2 cellular contexts compared by ENCODE assay signal in the genomic region with DNA sequence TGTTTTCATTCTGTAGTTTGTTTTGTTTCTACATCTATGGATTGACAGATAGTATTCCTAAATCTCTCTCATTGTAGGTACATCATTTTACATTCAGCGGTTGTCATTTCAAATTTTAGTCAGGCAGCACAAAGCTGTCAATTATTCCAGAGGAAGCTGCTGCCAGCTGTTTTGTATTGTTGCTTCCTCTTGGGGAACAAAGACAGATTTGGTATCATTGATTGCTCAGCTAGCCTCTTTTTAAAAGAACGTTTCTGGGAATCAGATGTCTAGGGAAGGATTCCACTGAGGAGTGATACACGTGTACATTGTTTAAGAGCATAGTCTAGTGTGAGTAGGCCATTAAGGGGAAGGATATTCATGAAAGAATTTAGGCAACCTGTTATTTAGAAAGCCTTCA.
TF ChIP-seq lines count a peak whose summit lies in the region.

No MANE protein-coding gene starts in this region.

TF ChIP-seq in IMR-90, 13 proteins besides CTCF, POLR2A, EP300 and RAD21:
- TF ChIP-seq BHLHE40 (IDR thresholded peaks at IDR 0.05; ENCODE audit: low read depth, low read length): no peak

TF ChIP-seq in SK-N-SH treated with all-trans-retinoic acid at 6 μM for 48 hours, 23 proteins besides CTCF, POLR2A, EP300 and RAD21:
- TF ChIP-seq TCF4 (CRISPR knock-in tag; IDR thresholded peaks at IDR 0.05; ENCODE audit: borderline replicate concordance) (no peak), CSRNP3 (CRISPR knock-in tag; IDR thresholded peaks at IDR 0.05) (no peak), ZNF8 (CRISPR knock-in tag; IDR thresholded peaks at IDR 0.05) (no peak), ZFP30 (CRISPR knock-in tag; IDR thresholded peaks at IDR 0.05) (no peak), ZFP3 (CRISPR knock-in tag; IDR thresholded peaks at IDR 0.05) (no peak), BACH2 (CRISPR knock-in tag; IDR thresholded peaks at IDR 0.05; ENCODE audit: borderline replicate concordance) (no peak), RARB (CRISPR knock-in tag; IDR thresholded peaks at IDR 0.05) (no peak), CSDC2 (CRISPR knock-in tag; IDR thresholded peaks at IDR 0.05) (no peak), ZNF565 (CRISPR knock-in tag; conservative IDR thresholded peaks at IDR 0.05; ENCODE audit: low read depth) (no peak), ESRRG (CRISPR knock-in tag; IDR thresholded peaks at IDR 0.05) (no peak), PATZ1 (CRISPR knock-in tag; IDR thresholded peaks at IDR 0.05; ENCODE audit: borderline replicate concordance) (no peak), ZC3H10 (CRISPR knock-in tag; IDR thresholded peaks at IDR 0.05) (no peak), ARNTL (CRISPR knock-in tag; IDR thresholded peaks at IDR 0.05; ENCODE audit: borderline replicate concordance, low read depth) (no peak), OSR1 (CRISPR knock-in tag; IDR thresholded peaks at IDR 0.05) (no peak), CREB5 (CRISPR knock-in tag; IDR thresholded peaks at IDR 0.05; ENCODE audit: low read depth) (no peak)
- TF ChIP-seq, protein P1, sequence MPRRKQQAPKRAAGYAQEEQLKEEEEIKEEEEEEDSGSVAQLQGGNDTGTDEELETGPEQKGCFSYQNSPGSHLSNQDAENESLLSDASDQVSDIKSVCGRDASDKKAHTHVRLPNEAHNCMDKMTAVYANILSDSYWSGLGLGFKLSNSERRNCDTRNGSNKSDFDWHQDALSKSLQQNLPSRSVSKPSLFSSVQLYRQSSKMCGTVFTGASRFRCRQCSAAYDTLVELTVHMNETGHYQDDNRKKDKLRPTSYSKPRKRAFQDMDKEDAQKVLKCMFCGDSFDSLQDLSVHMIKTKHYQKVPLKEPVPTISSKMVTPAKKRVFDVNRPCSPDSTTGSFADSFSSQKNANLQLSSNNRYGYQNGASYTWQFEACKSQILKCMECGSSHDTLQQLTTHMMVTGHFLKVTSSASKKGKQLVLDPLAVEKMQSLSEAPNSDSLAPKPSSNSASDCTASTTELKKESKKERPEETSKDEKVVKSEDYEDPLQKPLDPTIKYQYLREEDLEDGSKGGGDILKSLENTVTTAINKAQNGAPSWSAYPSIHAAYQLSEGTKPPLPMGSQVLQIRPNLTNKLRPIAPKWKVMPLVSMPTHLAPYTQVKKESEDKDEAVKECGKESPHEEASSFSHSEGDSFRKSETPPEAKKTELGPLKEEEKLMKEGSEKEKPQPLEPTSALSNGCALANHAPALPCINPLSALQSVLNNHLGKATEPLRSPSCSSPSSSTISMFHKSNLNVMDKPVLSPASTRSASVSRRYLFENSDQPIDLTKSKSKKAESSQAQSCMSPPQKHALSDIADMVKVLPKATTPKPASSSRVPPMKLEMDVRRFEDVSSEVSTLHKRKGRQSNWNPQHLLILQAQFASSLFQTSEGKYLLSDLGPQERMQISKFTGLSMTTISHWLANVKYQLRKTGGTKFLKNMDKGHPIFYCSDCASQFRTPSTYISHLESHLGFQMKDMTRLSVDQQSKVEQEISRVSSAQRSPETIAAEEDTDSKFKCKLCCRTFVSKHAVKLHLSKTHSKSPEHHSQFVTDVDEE (CRISPR knock-in tag; IDR thresholded peaks at IDR 0.05): no peak
